ENCODE assay signal across 1 cellular context in the genomic region with DNA sequence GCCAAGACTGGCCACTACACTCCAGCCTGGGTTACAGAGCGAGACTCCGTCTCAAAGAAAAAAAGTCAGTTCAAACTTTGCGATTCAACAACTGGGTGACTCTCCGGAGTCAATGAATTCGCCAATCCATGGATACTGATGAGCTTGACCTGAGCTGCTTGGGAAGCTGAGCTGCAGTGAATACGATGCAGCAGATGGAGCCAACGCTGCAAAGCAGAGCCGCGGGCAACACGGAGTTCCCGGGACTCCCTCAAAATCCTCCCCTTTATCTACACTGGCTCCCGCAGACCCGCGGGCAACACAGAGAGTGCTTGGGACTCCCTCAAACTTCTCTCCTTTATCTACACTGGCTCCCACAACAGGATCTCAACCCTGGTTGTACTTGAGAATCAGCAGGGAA.
TF ChIP-seq lines count a peak whose summit lies in the region.

No MANE protein-coding gene starts in this region.

TF ChIP-seq in H1, 55 proteins besides CTCF, POLR2A, EP300 and RAD21:
- no peak for TF ChIP-seq TAF7 (optimal IDR thresholded peaks at IDR 0.05; ENCODE audit: borderline replicate concordance, low read depth, low read length)
- no peak for TF ChIP-seq FOSL1 (IDR thresholded peaks at IDR 0.05; ENCODE audit: insufficient read depth, low read depth, low read length)
- TF ChIP-seq CTBP2 (IDR thresholded peaks at IDR 0.05; ENCODE audit: borderline replicate concordance, insufficient read depth, insufficient read length, low read length), result no peak
- no peak for TF ChIP-seq CREB1 (IDR thresholded peaks at IDR 0.05)
- no peak for TF ChIP-seq HDAC6 (IDR thresholded peaks at IDR 0.05; ENCODE audit: low read depth, low read length)
- TF ChIP-seq POLR2AphosphoS5 (IDR thresholded peaks at IDR 0.05; ENCODE audit: low read depth, low read length), result no peak
- no peak for TF ChIP-seq CBX5 (IDR thresholded peaks at IDR 0.05; ENCODE audit: low read depth, low read length)
- no peak for TF ChIP-seq CEBPB (IDR thresholded peaks at IDR 0.05; ENCODE audit: low read depth, low read length)
- TF ChIP-seq SIN3A (conservative IDR thresholded peaks at IDR 0.05 in 1 of 2, IDR thresholded peaks at IDR 0.05 in 1 of 2; ENCODE audit: low read depth in 1 of 2, low read length in 2 of 2), result no peak
- TF ChIP-seq BACH1 (IDR thresholded peaks at IDR 0.05; ENCODE audit: low read length), result no peak
- TF ChIP-seq SP2 (IDR thresholded peaks at IDR 0.05; ENCODE audit: low read length), result no peak
- no peak for TF ChIP-seq CBX8 (IDR thresholded peaks at IDR 0.05; ENCODE audit: borderline replicate concordance, low read depth, low read length)
- no peak for TF ChIP-seq SIRT6 (IDR thresholded peaks at IDR 0.05; ENCODE audit: low read length)
- TF ChIP-seq JUND (IDR thresholded peaks at IDR 0.05; ENCODE audit: low read length), result no peak
- no peak for TF ChIP-seq YY1 (IDR thresholded peaks at IDR 0.05; ENCODE audit: low read depth, low read length)
- TF ChIP-seq KDM4A (IDR thresholded peaks at IDR 0.05; ENCODE audit: low read depth, low read length, severe bottlenecking), result no peak
- TF ChIP-seq ATF3 (IDR thresholded peaks at IDR 0.05; ENCODE audit: insufficient read depth, low read depth, low read length), result no peak
- TF ChIP-seq SP4 (IDR thresholded peaks at IDR 0.05; ENCODE audit: low read length), result no peak
